In the genomic region with DNA sequence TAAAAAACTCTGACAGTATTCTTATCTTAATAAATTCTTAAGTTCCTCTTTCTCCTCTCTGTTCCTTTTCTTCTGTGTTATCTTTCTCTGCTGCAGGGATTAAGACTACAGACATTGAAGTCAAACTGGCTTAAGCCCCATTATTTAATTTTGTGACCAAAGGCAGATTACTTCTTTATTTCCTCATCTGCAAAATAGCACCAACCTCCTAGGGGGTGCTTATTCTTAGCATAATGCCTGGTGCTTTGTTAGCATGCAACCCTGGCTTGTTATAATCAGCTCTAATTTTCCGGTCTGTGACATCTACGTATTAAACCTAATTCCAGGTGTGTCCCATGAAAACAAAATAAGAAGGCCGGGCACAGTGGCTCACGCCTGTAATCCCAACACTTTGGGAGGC, we compare ENCODE assay signal across 21 cellular contexts. TPM values are rescaled to one million over a fixed set of nuclear protein-coding genes. Genes with fewer than 3 reads are reported as not detected.
"Had no signal": no experiment of that assay in that cellular context is flagged by ENCODE, and none has a peak within 500 bp of the region (broad histone marks: within the 10 kb centered on the region; RNA-seq: fewer than 3 reads in every experiment).

No MANE protein-coding gene starts in this region.

- ATAC-seq: gastrocnemius medialis; natural killer cell treated with Interleukin-12 subunit alpha and Interleukin-12 subunit beta and Interleukin-15 and Interleukin-18, amount 100 ng/mL, for 72 hours had no signal

- H3K27me3 Mint-ChIP-seq: activated CD4-positive, alpha-beta memory T cell treated with anti-CD3 and anti-CD28 coated beads for 36 hours had no signal

- H3K36me3 Mint-ChIP-seq: activated CD4-positive, alpha-beta memory T cell treated with anti-CD3 and anti-CD28 coated beads for 36 hours; activated naive CD8-positive, alpha-beta T cell treated with anti-CD3 and anti-CD28 coated beads, Interleukin-2, amount 10 ng/mL, durations not matched to agents 7 days and 5 days; natural killer cell treated with Interleukin-12 subunit alpha and Interleukin-12 subunit beta and Interleukin-15 and Interleukin-18, amount 100 ng/mL, for 72 hours; stimulated activated naive B cell treated with anti-CD40 and anti-IgM and Interleukin-4, amounts not matched to agents 10 μg/mL and 1 μg/mL and 100 μg/mL, for 72 hours had no signal

- H3K27ac Mint-ChIP-seq: activated CD4-positive, alpha-beta memory T cell treated with anti-CD3 and anti-CD28 coated beads for 36 hours; activated naive CD4-positive, alpha-beta T cell treated with anti-CD3 and anti-CD28 coated beads for 36 hours; activated naive CD8-positive, alpha-beta T cell treated with anti-CD3 and anti-CD28 coated beads, Interleukin-2, amount 10 ng/mL, durations not matched to agents 7 days and 5 days; natural killer cell treated with Interleukin-12 subunit alpha and Interleukin-12 subunit beta and Interleukin-15 and Interleukin-18, amount 100 ng/mL, for 72 hours; progenitor cell of endocrine pancreas; stimulated activated naive B cell treated with anti-CD40 and anti-IgM and Interleukin-4, amounts not matched to agents 10 μg/mL and 1 μg/mL and 100 μg/mL, for 72 hours had no signal

- H3K4me3 Mint-ChIP-seq: activated CD4-positive, alpha-beta memory T cell treated with anti-CD3 and anti-CD28 coated beads for 36 hours; activated naive CD4-positive, alpha-beta T cell treated with anti-CD3 and anti-CD28 coated beads for 36 hours; activated naive CD8-positive, alpha-beta T cell treated with anti-CD3 and anti-CD28 coated beads, Interleukin-2, amount 10 ng/mL, durations not matched to agents 7 days and 5 days; natural killer cell treated with Interleukin-12 subunit alpha and Interleukin-12 subunit beta and Interleukin-15 and Interleukin-18, amount 100 ng/mL, for 72 hours; stimulated activated naive B cell treated with anti-CD40 and anti-IgM and Interleukin-4, amounts not matched to agents 10 μg/mL and 1 μg/mL and 100 μg/mL, for 72 hours had no signal

- DNase-seq: activated CD4-positive, alpha-beta memory T cell treated with anti-CD3 and anti-CD28 coated beads for 36 hours; activated CD4-positive, alpha-beta T cell treated with anti-CD3 and anti-CD28 coated beads for 48 hours; activated effector memory CD4-positive, alpha-beta T cell treated with Interleukin-2 at 50 U/mL for 16 hours; activated naive CD4-positive, alpha-beta T cell treated with anti-CD3 and anti-CD28 coated beads for 36 hours; activated naive CD8-positive, alpha-beta T cell treated with anti-CD3 and anti-CD28 coated beads, Interleukin-2, amount 10 ng/mL, durations not matched to agents 7 days and 5 days; activated T-cell treated with anti-CD3 and anti-CD28 coated beads, Interleukin-2, amount 50 U/mL, for 48 hours; amniotic stem cell; colonic mucosa; endodermal cell; esophagus squamous epithelium; gastrocnemius medialis; heart left ventricle; retina; sigmoid colon; stimulated activated CD4-positive, alpha-beta T cell treated with anti-CD3 and anti-CD28 coated beads, Interleukin-2, amount 100 ng/mL, for 48 hours; stimulated activated CD8-positive, alpha-beta memory T cell treated with anti-CD3 and anti-CD28 coated beads, Interleukin-4, amount 100 ng/mL, for 48 hours; stimulated activated naive B cell treated with anti-CD40 and anti-IgM and Interleukin-4, amounts not matched to agents 10 μg/mL and 1 μg/mL and 100 μg/mL, for 72 hours; transverse colon; uterus had no signal

- H3K4me1 Mint-ChIP-seq: activated naive CD8-positive, alpha-beta T cell treated with anti-CD3 and anti-CD28 coated beads, Interleukin-2, amount 10 ng/mL, durations not matched to agents 7 days and 5 days had no signal

- H3K9me3 Mint-ChIP-seq: activated CD4-positive, alpha-beta memory T cell treated with anti-CD3 and anti-CD28 coated beads for 36 hours; activated naive CD4-positive, alpha-beta T cell treated with anti-CD3 and anti-CD28 coated beads for 36 hours; activated naive CD8-positive, alpha-beta T cell treated with anti-CD3 and anti-CD28 coated beads, Interleukin-2, amount 10 ng/mL, durations not matched to agents 7 days and 5 days; endodermal cell; natural killer cell treated with Interleukin-12 subunit alpha and Interleukin-12 subunit beta and Interleukin-15 and Interleukin-18, amount 100 ng/mL, for 72 hours had no signal

RNA-seq across cellular contexts. Expression of a gene that starts 23.8 kb away (rescaled TPM):
- total RNA-seq: activated CD4-positive, alpha-beta memory T cell treated with anti-CD3 and anti-CD28 coated beads for 36 hours; activated naive CD4-positive, alpha-beta T cell treated with anti-CD3 and anti-CD28 coated beads for 36 hours; activated naive CD8-positive, alpha-beta T cell treated with anti-CD3 and anti-CD28 coated beads, Interleukin-2, amount 10 ng/mL, durations not matched to agents 7 days and 5 days; natural killer cell treated with Interleukin-12 subunit alpha and Interleukin-12 subunit beta and Interleukin-15 and Interleukin-18, amount 100 ng/mL, for 72 hours had no signal
